25 cellular contexts compared by ENCODE assay signal in the genomic region with DNA sequence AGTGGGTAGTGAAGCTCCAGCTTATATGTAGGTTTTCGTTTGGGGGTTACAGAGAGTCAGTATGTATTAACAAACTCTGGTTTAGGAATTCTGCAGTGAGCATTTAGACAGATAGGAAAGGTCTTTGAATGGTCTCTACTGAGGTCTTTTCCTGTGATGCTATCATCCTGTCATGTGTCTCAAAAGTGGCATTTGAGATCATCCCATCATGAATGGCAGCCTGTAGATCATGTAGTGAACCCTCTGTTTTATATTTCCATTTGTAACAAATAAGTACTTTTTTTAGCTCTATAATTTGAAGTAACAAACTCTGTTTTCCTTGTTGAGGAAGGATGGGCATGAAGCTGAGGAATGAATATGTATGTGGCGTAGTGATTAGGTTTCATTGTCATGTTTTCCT.
DNase-seq lines count a peak whose midpoint lies in the region; ATAC-seq and TF ChIP-seq lines count a peak whose summit lies in the region.
"Had no signal": no experiment of that assay in that cellular context is flagged by ENCODE, and none has a peak within 500 bp of the region (broad histone marks: within the 10 kb centered on the region; RNA-seq: fewer than 3 reads in every experiment).

No MANE protein-coding gene starts in this region.

- intact Hi-C loops in CD4-positive, alpha-beta memory T cell (cut with micrococcal nuclease), result no loop called here

- H3F3A ChIP-seq in GM23338 (replicated peaks; ENCODE audit: low read depth), result 0 out of 2 replicates have a peak, but pooled peaks cover 6% of the 10 kb centered on the region

- no peak overlapping the region for H2AFZ ChIP-seq in GM23338

- H3K27ac ChIP-seq in CD4-positive, alpha-beta memory T cell (ENCODE audit: low read depth, low read length), result no peak overlapping the region
- H3K27ac ChIP-seq in GM23338 (ENCODE audit: low read depth) (no peak overlapping the region), SJCRH30 (no peak overlapping the region)
- H3K27ac ChIP-seq: epithelial cell of prostate, KMS-11, stomach had no signal

- peaks cover 36 to 84% of the 10 kb centered on the region in 2 donors for H3K36me3 Mint-ChIP-seq in CD4-positive, alpha-beta memory T cell
- H3K36me3 Mint-ChIP-seq in GM23338 (ENCODE audit: low read depth), result peaks cover 39% of the 10 kb centered on the region
- H3K36me3 Mint-ChIP-seq in effector memory CD8-positive, alpha-beta T cell (ENCODE audit: insufficient read depth), result peaks cover 48% of the 10 kb centered on the region
- peaks cover 19% of the 10 kb centered on the region for H3K36me3 Mint-ChIP-seq in progenitor cell of endocrine pancreas (ENCODE audit: insufficient read depth)
- H3K36me3 Mint-ChIP-seq in T-helper 2 cell treated with Interferon-gamma antibody and Interleukin-4, amounts not matched to agents 5 μg/mL and 100 μg/mL, for 36 hours (ENCODE audit: low read depth), result peaks cover 52% of the 10 kb centered on the region

- peaks cover 7% of the 10 kb centered on the region; the same call in 1 of the 2 replicates for H3K9me2 ChIP-seq in GM23338 (ENCODE audit: insufficient read depth)

- peaks cover 48 to 87% (median 64%) of the 10 kb centered on the region in 4 donors for H3K4me1 Mint-ChIP-seq in CD4-positive, alpha-beta memory T cell
- H3K4me1 Mint-ChIP-seq in GM23338 (peaks cover 75% of the 10 kb centered on the region), progenitor cell of endocrine pancreas (ENCODE audit: low read depth) (peaks cover 17% of the 10 kb centered on the region)
- H3K4me1 Mint-ChIP-seq in effector memory CD8-positive, alpha-beta T cell (ENCODE audit: low read depth in 2 of 2), result peaks cover 43 to 63% of the 10 kb centered on the region in 2 donors
- H3K4me1 Mint-ChIP-seq in T-helper 2 cell treated with Interferon-gamma antibody and Interleukin-4, amounts not matched to agents 5 μg/mL and 100 μg/mL, for 36 hours (ENCODE audit: low read depth), result peaks cover 22% of the 10 kb centered on the region

- peaks cover 28% of the 10 kb centered on the region for H3K36me3 ChIP-seq in CD4-positive, alpha-beta memory T cell (ENCODE audit: insufficient read depth, low read length)
- H3K36me3 ChIP-seq in GM23338 (ENCODE audit: insufficient read depth), result peaks cover 8% of the 10 kb centered on the region; the same call in 1 of the 2 replicates
- H3K36me3 ChIP-seq in SJCRH30, result peaks cover 37% of the 10 kb centered on the region

- peaks cover 63% of the 10 kb centered on the region for H4K20me1 ChIP-seq in GM23338 (replicated peaks; ENCODE audit: insufficient read depth)

- no peaks in the 10 kb centered on the region for H3K9me3 Mint-ChIP-seq in CD4-positive, alpha-beta memory T cell
- H3K9me3 Mint-ChIP-seq in GM23338, result no peaks in the 10 kb centered on the region; the same call in 2 of the 3 replicates
- no peaks in the 10 kb centered on the region for H3K9me3 Mint-ChIP-seq in effector memory CD8-positive, alpha-beta T cell
- H3K9me3 Mint-ChIP-seq in progenitor cell of endocrine pancreas (ENCODE audit: low read depth), result no peaks in the 10 kb centered on the region
- no peaks in the 10 kb centered on the region for H3K9me3 Mint-ChIP-seq in T-helper 2 cell treated with Interferon-gamma antibody and Interleukin-4, amounts not matched to agents 5 μg/mL and 100 μg/mL, for 36 hours
- H3K9me3 Mint-ChIP-seq: brain, CD14-positive monocyte had no signal

- ATAC-seq in GM23338 (no peak), GM18873 (IDR thresholded peaks at IDR 0.05; ENCODE audit: low FRiP score, unreplicated experiment) (no peak)
- no peak for ATAC-seq in effector memory CD8-positive, alpha-beta T cell (replicated peaks)
- ATAC-seq: activated CD8-positive, alpha-beta memory T cell treated with anti-CD3 and anti-CD28 coated beads, Interleukin-2, amount 10 ng/mL, durations not matched to agents 7 days and 5 days; right cardiac atrium had no signal

- no peak for TF ChIP-seq CTCF in GM23338 (conservative IDR thresholded peaks at IDR 0.05; ENCODE audit: low read depth in 2 of 2)
- no peak for TF ChIP-seq CTCF in progenitor cell of endocrine pancreas (IDR thresholded peaks at IDR 0.05; ENCODE audit: unreplicated experiment)

- CTCF ChIA-PET in CD4-positive, alpha-beta memory T cell (lab: Charles Lee; ENCODE audit: partially characterized antibody), result no interaction called here

- H3K4me3 ChIP-seq in CD4-positive, alpha-beta memory T cell (ENCODE audit: low read length in 2 of 2), result no peak overlapping the region
- H3K4me3 ChIP-seq in GM23338 (no peak overlapping the region), SJCRH30 (no peak overlapping the region)
- H3K4me3 ChIP-seq: stomach had no signal

- no peaks in the 10 kb centered on the region for H3K27me3 Mint-ChIP-seq in CD4-positive, alpha-beta memory T cell
- H3K27me3 Mint-ChIP-seq in GM23338 (ENCODE audit: insufficient read depth, low read depth, poor library complexity), result peaks cover 10% of the 10 kb centered on the region
- H3K27me3 Mint-ChIP-seq in effector memory CD8-positive, alpha-beta T cell, result no peaks in the 10 kb centered on the region
- H3K27me3 Mint-ChIP-seq in progenitor cell of endocrine pancreas, result no peaks in the 10 kb centered on the region
- no peaks in the 10 kb centered on the region for H3K27me3 Mint-ChIP-seq in T-helper 2 cell treated with Interferon-gamma antibody and Interleukin-4, amounts not matched to agents 5 μg/mL and 100 μg/mL, for 36 hours (ENCODE audit: low read depth)
- H3K27me3 Mint-ChIP-seq: activated CD8-positive, alpha-beta memory T cell treated with anti-CD3 and anti-CD28 coated beads, Interleukin-2, amount 10 ng/mL, durations not matched to agents 7 days and 5 days had no signal

- no peak overlapping the region for H3K4me3 Mint-ChIP-seq in CD4-positive, alpha-beta memory T cell
- no peak overlapping the region for H3K4me3 Mint-ChIP-seq in GM23338
- H3K4me3 Mint-ChIP-seq in effector memory CD8-positive, alpha-beta T cell, result no peak overlapping the region
- H3K4me3 Mint-ChIP-seq in progenitor cell of endocrine pancreas (ENCODE audit: low read depth), result no peak overlapping the region
- no peak overlapping the region for H3K4me3 Mint-ChIP-seq in T-helper 2 cell treated with Interferon-gamma antibody and Interleukin-4, amounts not matched to agents 5 μg/mL and 100 μg/mL, for 36 hours
- H3K4me3 Mint-ChIP-seq: activated CD8-positive, alpha-beta memory T cell treated with anti-CD3 and anti-CD28 coated beads, Interleukin-2, amount 10 ng/mL, durations not matched to agents 7 days and 5 days; brain; CD14-positive monocyte had no signal

- H3K27me3 ChIP-seq in CD4-positive, alpha-beta memory T cell (ENCODE audit: insufficient read depth, low read length), result no peaks in the 10 kb centered on the region
- H3K27me3 ChIP-seq in GM23338 (ENCODE audit: insufficient read depth) (no peaks in the 10 kb centered on the region), SJCRH30 (no peaks in the 10 kb centered on the region)
- H3K27me3 ChIP-seq: stomach had no signal

- no peaks in the 10 kb centered on the region for H3K9me3 ChIP-seq in CD4-positive, alpha-beta memory T cell (ENCODE audit: control insufficient read depth in 1 of 2, low read length in 2 of 2)
- H3K9me3 ChIP-seq in SJCRH30 (replicated peaks), result no peaks in the 10 kb centered on the region
- H3K9me3 ChIP-seq: stomach had no signal

- 0 out of 2 replicates have a peak overlapping the region, but pooled peaks have one; percentile 2 for H3K4me2 ChIP-seq in GM23338
- H3K4me2 ChIP-seq: KMS-11 had no signal

- POLR2A ChIA-PET in CD4-positive, alpha-beta memory T cell (lab: Charles Lee; ENCODE audit: partially characterized antibody), result interaction anchor here (1.0 kb wide), 1 partner anchor 9 kb away, joined by 3 read pairs; no protein-coding TSS in a partner anchor

- peaks cover 26% of the 10 kb centered on the region for H3K4me1 ChIP-seq in CD4-positive, alpha-beta memory T cell (ENCODE audit: insufficient read depth, low read length)
- H3K4me1 ChIP-seq in GM23338 (ENCODE audit: insufficient read depth) (peaks cover 69% of the 10 kb centered on the region), SJCRH30 (no peaks in the 10 kb centered on the region)

- peaks cover 99% of the 10 kb centered on the region for H3K79me2 ChIP-seq in GM23338 (replicated peaks; ENCODE audit: insufficient read depth)

- peak overlapping the region in 4 of 7 donors; percentile 9 to 68 (median 56) for H3K27ac Mint-ChIP-seq in CD4-positive, alpha-beta memory T cell
- H3K27ac Mint-ChIP-seq in GM23338, result no peak overlapping the region
- peak overlapping the region; percentile 84 to 91 for H3K27ac Mint-ChIP-seq in effector memory CD8-positive, alpha-beta T cell
- peak overlapping the region; percentile 49 for H3K27ac Mint-ChIP-seq in progenitor cell of endocrine pancreas
- H3K27ac Mint-ChIP-seq in T-helper 2 cell treated with Interferon-gamma antibody and Interleukin-4, amounts not matched to agents 5 μg/mL and 100 μg/mL, for 36 hours, result no peak overlapping the region
- H3K27ac Mint-ChIP-seq: activated CD8-positive, alpha-beta memory T cell treated with anti-CD3 and anti-CD28 coated beads, Interleukin-2, amount 10 ng/mL, durations not matched to agents 7 days and 5 days had no signal

- DNase-seq in CD4-positive, alpha-beta memory T cell, result no peak
- DNase-seq in GM23338 (ENCODE audit: low spot score) (no peak), progenitor cell of endocrine pancreas (ENCODE audit: low spot score, unreplicated experiment) (no peak), SJCRH30 (no peak), NCI-H2107 (lab: John Stamatoyannopoulos, UW) (no peak)
- DNase-seq in effector memory CD8-positive, alpha-beta T cell, result no peak
- DNase-seq in T-helper 2 cell treated with Interferon-gamma antibody and Interleukin-4, amounts not matched to agents 5 μg/mL and 100 μg/mL, for 36 hours (ENCODE audit: low spot score), result no peak
- DNase-seq: activated CD8-positive, alpha-beta memory T cell treated with anti-CD3 and anti-CD28 coated beads, Interleukin-2, amount 10 ng/mL, durations not matched to agents 7 days and 5 days; left cardiac atrium; mammary epithelial cell; NCI-H1417 treated with DMSO at 0.1 percent for 48 hours; NCI-H510A treated with DMSO at 0.1 percent for 48 hours; NK-92 treated with Interleukin-12 subunit alpha and Interleukin-12 subunit beta, amount 100 ng/mL, for 24 hours; occipital lobe; right cardiac atrium; SHP77; stimulated activated CD4-positive, alpha-beta T cell treated with anti-CD3 and anti-CD28 coated beads, Interleukin-4, amount 100 ng/mL, for 4 hours; stomach; SW 1271; trophoblast cell had no signal

TF ChIP-seq in GM23338, 12 proteins besides CTCF, POLR2A, EP300 and RAD21:
- TF ChIP-seq NANOG (IDR thresholded peaks at IDR 0.05; ENCODE audit: borderline replicate concordance) (no peak), POLR2AphosphoS5 (IDR thresholded peaks at IDR 0.05; ENCODE audit: low read depth) (no peak)

Comparison
In these comparisons a context has a peak if more than half of its experiments do, and no peak if none do; other contexts are left out.
1. H3K27ac Mint-ChIP-seq: peak in CD4-positive, alpha-beta memory T cell (4 of 7), effector memory CD8-positive, alpha-beta T cell (2 of 2) and progenitor cell of endocrine pancreas (single experiment); none in GM23338 (single experiment) and T-helper 2 cell treated with Interferon-gamma antibody and Interleukin-4, amounts not matched to agents 5 μg/mL and 100 μg/mL, for 36 hours (single experiment).